10 cellular contexts compared by ENCODE assay signal in the genomic region with DNA sequence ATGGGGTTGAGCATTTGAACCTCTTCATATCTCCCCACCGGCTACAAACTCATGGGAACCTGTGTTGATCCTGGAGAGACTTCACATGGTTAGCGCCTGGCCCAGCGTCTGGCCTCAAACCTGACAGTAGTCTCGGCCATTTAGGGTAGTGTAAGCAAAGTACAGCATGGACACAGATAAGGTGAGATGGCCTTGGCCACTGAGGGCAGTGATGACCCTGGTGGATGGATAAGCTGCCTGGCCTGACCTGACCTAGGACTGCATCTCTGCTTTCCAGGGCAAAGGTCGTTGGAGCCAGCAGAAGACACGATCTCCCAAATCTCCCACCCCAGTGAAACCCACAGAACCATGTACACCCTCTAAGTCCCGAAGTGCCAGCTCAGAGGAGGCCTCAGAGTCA.
"Had no signal": no experiment of that assay in that cellular context is flagged by ENCODE, and none has a peak within 500 bp of the region (broad histone marks: within the 10 kb centered on the region; RNA-seq: fewer than 3 reads in every experiment).

No MANE protein-coding gene starts in this region.

- H3K27ac Mint-ChIP-seq: HFFc6 had no signal

- H3K9me3 Mint-ChIP-seq: HFFc6 had no signal

- DNase-seq: GM23248, GOT3, H7, HFFc6, IMR-90, KG1 had no signal

- H3K27ac ChIP-seq: GM23248 had no signal

- ATAC-seq: HCT116, K562 had no signal

- H3K4me1 ChIP-seq: HAP-1 had no signal

- H3K4me3 ChIP-seq: GM23248, HAP-1, K562 had no signal

- H3K9me3 ChIP-seq: HAP-1 had no signal

- H3K4me3 Mint-ChIP-seq: HFFc6 had no signal

- H3K9ac ChIP-seq: GM23248 had no signal

- FAIRE-seq: HTR-8/SVneo, K562 had no signal
